In the genomic region with DNA sequence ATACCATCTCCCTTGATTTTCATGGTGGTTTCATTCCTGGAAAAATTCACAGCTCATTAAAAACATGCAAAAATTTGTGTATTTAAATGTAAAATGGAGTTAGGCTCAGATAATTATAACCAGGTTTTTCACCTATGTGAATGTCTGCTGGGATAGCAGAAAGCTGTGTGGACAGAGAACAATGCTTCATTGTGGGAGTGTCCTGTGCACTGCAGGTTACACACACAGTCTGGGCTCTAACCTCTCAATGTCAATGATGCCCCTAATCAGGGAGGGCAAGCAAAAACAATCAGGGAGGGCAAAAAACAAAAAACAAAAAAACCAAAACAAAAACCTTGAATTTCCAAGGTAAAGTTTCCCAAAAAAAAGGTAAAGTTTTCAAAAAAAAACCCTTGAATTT, we compare ENCODE assay signal across 21 cellular contexts.
"Had no signal": no experiment of that assay in that cellular context is flagged by ENCODE, and none has a peak within 500 bp of the region (broad histone marks: within the 10 kb centered on the region; RNA-seq: fewer than 3 reads in every experiment).

No MANE protein-coding gene starts in this region.

- H3K4me3 ChIP-seq: heart left ventricle, lower lobe of right lung, mucosa of descending colon, pancreas, vagina had no signal

- H3K27me3 ChIP-seq: heart left ventricle, pancreas, vagina had no signal

- H3K27ac ChIP-seq: lower lobe of right lung, pancreas had no signal

- H3K9me3 ChIP-seq: heart left ventricle, lower lobe of right lung, mucosa of descending colon, pancreas, vagina had no signal

- ATAC-seq: activated CD4-positive, alpha-beta T cell treated with anti-CD3 and anti-CD28 coated beads for 36 hours; activated T-cell treated with anti-CD3 and anti-CD28 coated beads, Interleukin-2, amount 50 U/mL, for 4 hours; left colon; mucosa of descending colon; T-helper 17 cell had no signal

- H3K4me1 ChIP-seq: pancreas had no signal

- DNase-seq: activated B cell treated with CpG ODN at 0.5 μM for 24 hours; activated CD4-positive, alpha-beta T cell treated with anti-CD3 and anti-CD28 coated beads for 36 hours; activated CD4-positive, alpha-beta T cell treated with anti-CD3 and anti-CD28 coated beads, Interleukin-2, amount 50 U/mL, for 4 hours; activated CD8-positive, alpha-beta memory T cell treated with anti-CD3 and anti-CD28 coated beads for 24 hours; activated CD8-positive, alpha-beta memory T cell treated with anti-CD3 and anti-CD28 coated beads, Interleukin-2, amount 50 U/mL, for 4 hours; activated naive CD4-positive, alpha-beta T cell; activated T-cell treated with anti-CD3 and anti-CD28 coated beads, Interleukin-2, amount 50 U/mL, for 4 hours; cortex of kidney; endodermal cell; heart left ventricle; left colon; lower lobe of right lung; mesendoderm; mucosa of descending colon; nephron progenitor cell; pancreas; stimulated activated CD4-positive, alpha-beta T cell treated with anti-CD3 and anti-CD28 coated beads, Interleukin-4, amount 100 ng/mL, for 1 hour; stimulated activated naive CD4-positive, alpha-beta T cell; T-helper 17 cell; trophoblast cell had no signal

- H3K36me3 ChIP-seq: heart left ventricle, lower lobe of right lung, pancreas, vagina had no signal
